In genomic region chr12:46569826-46570390, GRCh38 we compare ENCODE assay signal across 33 cellular contexts.
"Had no signal": no experiment of that assay in that cellular context is flagged by ENCODE, and none has a peak within 500 bp of the region (broad histone marks: within the 10 kb centered on the region; RNA-seq: fewer than 3 reads in every experiment).

No MANE protein-coding gene starts in this region.

- ATAC-seq: activated CD4-positive, alpha-beta T cell treated with anti-CD3 and anti-CD28 coated beads for 36 hours; activated CD8-positive, alpha-beta memory T cell treated with anti-CD3 and anti-CD28 coated beads, Interleukin-2, amount 10 ng/mL, durations not matched to agents 7 days and 5 days; activated CD8-positive, alpha-beta T cell treated with anti-CD3 and anti-CD28 coated beads, Interleukin-2, amount 10 ng/mL, durations not matched to agents 7 days and 5 days; activated naive CD4-positive, alpha-beta T cell treated with anti-CD3 and anti-CD28 coated beads, Interleukin-2, amount 50 U/mL, for 72 hours; activated T-cell treated with anti-CD3 and anti-CD28 coated beads, Interleukin-2, amount 50 U/mL, for 72 hours; gastroesophageal sphincter; heart right ventricle; T-helper 17 cell had no signal

- H3K27ac ChIP-seq: ascending aorta, breast epithelium, cardiac muscle cell, colonic mucosa, epithelial cell of prostate, esophagus squamous epithelium, gastroesophageal sphincter, heart right ventricle had no signal

- H3K4me1 ChIP-seq: breast epithelium, colonic mucosa had no signal

- H3K9me3 ChIP-seq: colonic mucosa had no signal

- FAIRE-seq: endothelial cell of umbilical vein had no signal

- H3K27ac Mint-ChIP-seq: activated CD4-positive, alpha-beta memory T cell treated with anti-CD3 and anti-CD28 coated beads for 36 hours; activated CD4-positive, alpha-beta T cell treated with anti-CD3 and anti-CD28 coated beads for 36 hours; activated CD4-positive, alpha-beta T cell treated with anti-CD3 and anti-CD28 coated beads, Interleukin-2, amount 10 ng/mL, durations not matched to agents 24 days and 14 days; activated CD8-positive, alpha-beta memory T cell treated with anti-CD3 and anti-CD28 coated beads, Interleukin-2, amount 10 ng/mL, durations not matched to agents 7 days and 5 days; activated CD8-positive, alpha-beta T cell treated with anti-CD3 and anti-CD28 coated beads, Interleukin-2, amount 10 ng/mL, durations not matched to agents 7 days and 5 days; activated naive CD4-positive, alpha-beta T cell treated with anti-CD3 and anti-CD28 coated beads, Interleukin-2, amount 10 ng/mL, durations not matched to agents 7 days and 5 days; activated naive CD4-positive, alpha-beta T cell treated with anti-CD3 and anti-CD28 coated beads, Interleukin-2, amount 50 U/mL, for 72 hours; activated naive CD8-positive, alpha-beta T cell treated with anti-CD3 and anti-CD28 coated beads, Interleukin-2, amount 10 ng/mL, durations not matched to agents 7 days and 5 days; activated T-cell treated with anti-CD3 and anti-CD28 coated beads, Interleukin-2, amount 50 U/mL, for 24 hours; activated T-cell treated with anti-CD3 and anti-CD28 coated beads, Interleukin-2, amount 50 U/mL, for 72 hours; brain; T-helper 17 cell; T-helper 2 cell treated with Interferon-gamma antibody and Interleukin-4, amounts not matched to agents 5 μg/mL and 100 μg/mL, for 36 hours had no signal

- H3K4me1 Mint-ChIP-seq: activated CD4-positive, alpha-beta T cell treated with anti-CD3 and anti-CD28 coated beads for 36 hours; activated CD8-positive, alpha-beta memory T cell treated with anti-CD3 and anti-CD28 coated beads, Interleukin-2, amount 10 ng/mL, durations not matched to agents 7 days and 5 days; T-helper 17 cell had no signal

- H3K36me3 ChIP-seq: ascending aorta, breast epithelium, cardiac muscle cell, colonic mucosa, esophagus squamous epithelium, gastroesophageal sphincter, heart right ventricle had no signal

- H3K27me3 Mint-ChIP-seq: activated CD4-positive, alpha-beta memory T cell treated with anti-CD3 and anti-CD28 coated beads for 36 hours; activated CD4-positive, alpha-beta T cell treated with anti-CD3 and anti-CD28 coated beads for 36 hours; activated CD4-positive, alpha-beta T cell treated with anti-CD3 and anti-CD28 coated beads, Interleukin-2, amount 10 ng/mL, durations not matched to agents 24 days and 14 days; activated CD8-positive, alpha-beta memory T cell treated with anti-CD3 and anti-CD28 coated beads, Interleukin-2, amount 10 ng/mL, durations not matched to agents 7 days and 5 days; activated naive CD4-positive, alpha-beta T cell treated with anti-CD3 and anti-CD28 coated beads, Interleukin-2, amount 10 ng/mL, durations not matched to agents 7 days and 5 days; activated naive CD8-positive, alpha-beta T cell treated with anti-CD3 and anti-CD28 coated beads, Interleukin-2, amount 10 ng/mL, durations not matched to agents 7 days and 5 days; activated T-cell treated with anti-CD3 and anti-CD28 coated beads, Interleukin-2, amount 50 U/mL, for 24 hours; brain; T-helper 17 cell had no signal

- DNase-seq: activated CD4-positive, alpha-beta memory T cell treated with anti-CD3 and anti-CD28 coated beads for 36 hours; activated CD4-positive, alpha-beta T cell treated with anti-CD3 and anti-CD28 coated beads for 36 hours; activated CD4-positive, alpha-beta T cell treated with anti-CD3 and anti-CD28 coated beads, Interleukin-2, amount 10 ng/mL, durations not matched to agents 24 days and 14 days; activated CD4-positive, CD25-positive, alpha-beta regulatory T cell; activated CD4-positive, CD25-positive, alpha-beta regulatory T cell treated with anti-CD3 and anti-CD28 coated beads, Interleukin-2, amount 50 U/mL, for 72 hours; activated CD8-positive, alpha-beta memory T cell treated with anti-CD3 and anti-CD28 coated beads, Interleukin-2, amount 10 ng/mL, durations not matched to agents 7 days and 5 days; activated CD8-positive, alpha-beta memory T cell treated with anti-CD3 and anti-CD28 coated beads, Interleukin-2, amount 50 U/mL, for 48 hours; activated CD8-positive, alpha-beta T cell treated with anti-CD3 and anti-CD28 coated beads, Interleukin-2, amount 10 ng/mL, durations not matched to agents 7 days and 5 days; activated gamma-delta T cell; activated naive CD4-positive, alpha-beta T cell; activated naive CD4-positive, alpha-beta T cell treated with anti-CD3 and anti-CD28 coated beads, Interleukin-2, amount 10 ng/mL, durations not matched to agents 7 days and 5 days; activated naive CD8-positive, alpha-beta T cell treated with anti-CD3 and anti-CD28 coated beads, Interleukin-2, amount 10 ng/mL, durations not matched to agents 7 days and 5 days; activated T-cell treated with anti-CD3 and anti-CD28 coated beads for 4 hours; activated T-cell treated with anti-CD3 and anti-CD28 coated beads, Interleukin-2, amount 50 U/mL, for 24 hours; activated T-cell treated with anti-CD3 and anti-CD28 coated beads, Interleukin-2, amount 50 U/mL, for 72 hours; central memory CD4-positive, alpha-beta T cell; cerebellar nuclear complex; colonic mucosa; effector CD8-positive, alpha-beta T cell; esophagus squamous epithelium; foreskin melanocyte; heart right ventricle; T-helper 17 cell; T1000 had no signal

- H3K36me3 Mint-ChIP-seq: brain had no signal

- H3K27me3 ChIP-seq: ascending aorta, breast epithelium, cardiac muscle cell, colonic mucosa, esophagus squamous epithelium, gastroesophageal sphincter, heart right ventricle had no signal

- H3K4me3 ChIP-seq: ascending aorta, breast epithelium, cardiac muscle cell, colonic mucosa, esophagus squamous epithelium, gastroesophageal sphincter, heart right ventricle had no signal

- H3K4me3 Mint-ChIP-seq: activated CD4-positive, alpha-beta memory T cell treated with anti-CD3 and anti-CD28 coated beads for 36 hours; activated CD4-positive, alpha-beta T cell treated with anti-CD3 and anti-CD28 coated beads for 36 hours; activated CD4-positive, alpha-beta T cell treated with anti-CD3 and anti-CD28 coated beads, Interleukin-2, amount 10 ng/mL, durations not matched to agents 24 days and 14 days; activated CD8-positive, alpha-beta memory T cell treated with anti-CD3 and anti-CD28 coated beads, Interleukin-2, amount 10 ng/mL, durations not matched to agents 7 days and 5 days; activated CD8-positive, alpha-beta T cell treated with anti-CD3 and anti-CD28 coated beads, Interleukin-2, amount 10 ng/mL, durations not matched to agents 7 days and 5 days; activated naive CD4-positive, alpha-beta T cell treated with anti-CD3 and anti-CD28 coated beads, Interleukin-2, amount 10 ng/mL, durations not matched to agents 7 days and 5 days; activated naive CD8-positive, alpha-beta T cell treated with anti-CD3 and anti-CD28 coated beads, Interleukin-2, amount 10 ng/mL, durations not matched to agents 7 days and 5 days; activated T-cell treated with anti-CD3 and anti-CD28 coated beads, Interleukin-2, amount 50 U/mL, for 24 hours; activated T-cell treated with anti-CD3 and anti-CD28 coated beads, Interleukin-2, amount 50 U/mL, for 72 hours; brain; T-helper 17 cell; T-helper 2 cell treated with Interferon-gamma antibody and Interleukin-4, amounts not matched to agents 5 μg/mL and 100 μg/mL, for 36 hours had no signal
